ENCODE assay signal across 9 cellular contexts in genomic region chr17:8138366-8138671, GRCh38. TPM values are rescaled to one million over a fixed set of nuclear protein-coding genes. Genes with fewer than 3 reads are reported as not detected.
DNase-seq lines count a peak whose midpoint lies in the region; ATAC-seq and TF ChIP-seq lines count a peak whose summit lies in the region.
"Had no signal": no experiment of that assay in that cellular context is flagged by ENCODE, and none has a peak within 500 bp of the region (broad histone marks: within the 10 kb centered on the region; RNA-seq: fewer than 3 reads in every experiment).

No MANE protein-coding gene starts in this region.

- H3K27ac Mint-ChIP-seq in naive thymus-derived CD4-positive, alpha-beta T cell: no peak overlapping the region
- no peak overlapping the region for H3K27ac Mint-ChIP-seq in endothelial cell (ENCODE audit: unreplicated experiment)
- H3K27ac Mint-ChIP-seq: natural killer cell treated with Interleukin-12 subunit alpha and Interleukin-12 subunit beta and Interleukin-15 and Interleukin-18, amount 100 ng/mL, for 72 hours had no signal

- peaks cover 0 to 5% (median 0%) of the 10 kb centered on the region in 7 donors for H3K4me1 Mint-ChIP-seq in naive thymus-derived CD4-positive, alpha-beta T cell
- no peaks in the 10 kb centered on the region for H3K4me1 Mint-ChIP-seq in endothelial cell (ENCODE audit: unreplicated experiment)

- peaks cover 2 to 16% (median 7%) of the 10 kb centered on the region in 5 donors for H3K36me3 Mint-ChIP-seq in naive thymus-derived CD4-positive, alpha-beta T cell
- peaks cover 11% of the 10 kb centered on the region for H3K36me3 Mint-ChIP-seq in endothelial cell (ENCODE audit: low read depth, unreplicated experiment)
- H3K36me3 Mint-ChIP-seq: natural killer cell treated with Interleukin-12 subunit alpha and Interleukin-12 subunit beta and Interleukin-15 and Interleukin-18, amount 100 ng/mL, for 72 hours had no signal

- H3K36me3 ChIP-seq in BJ (ENCODE audit: control insufficient read depth, insufficient read depth, low read length): peaks cover 17% of the 10 kb centered on the region
- peaks cover 0 to 32% (median 7%) of the 10 kb centered on the region in 3 experiments for H3K36me3 ChIP-seq in naive thymus-derived CD4-positive, alpha-beta T cell (ENCODE audit: control insufficient read depth in 2 of 3, insufficient read depth in 3 of 3, low read length in 3 of 3)

- H3K4me3 Mint-ChIP-seq in naive thymus-derived CD4-positive, alpha-beta T cell: no peak overlapping the region
- no peak overlapping the region for H3K4me3 Mint-ChIP-seq in endothelial cell (ENCODE audit: unreplicated experiment)
- H3K4me3 Mint-ChIP-seq: natural killer cell treated with Interleukin-12 subunit alpha and Interleukin-12 subunit beta and Interleukin-15 and Interleukin-18, amount 100 ng/mL, for 72 hours had no signal

- H3K9me3 ChIP-seq in naive thymus-derived CD4-positive, alpha-beta T cell (ENCODE audit: control insufficient read depth in 2 of 3, low read length in 3 of 3): no peaks in the 10 kb centered on the region

- H3K4me1 ChIP-seq in naive thymus-derived CD4-positive, alpha-beta T cell (ENCODE audit: control insufficient read depth in 2 of 2, insufficient read depth in 2 of 2, low read length in 2 of 2): peaks cover 8 to 17% of the 10 kb centered on the region in 2 donors

- H3K27me3 Mint-ChIP-seq in naive thymus-derived CD4-positive, alpha-beta T cell: peaks cover 0 to 11% (median 0%) of the 10 kb centered on the region in 5 donors
- H3K27me3 Mint-ChIP-seq in endothelial cell (ENCODE audit: unreplicated experiment): peaks cover 7% of the 10 kb centered on the region
- H3K27me3 Mint-ChIP-seq: natural killer cell treated with Interleukin-12 subunit alpha and Interleukin-12 subunit beta and Interleukin-15 and Interleukin-18, amount 100 ng/mL, for 72 hours had no signal

- intact Hi-C loops in dorsolateral prefrontal cortex (cut with DNase I): loop anchor here (1.0 to 5.0 kb wide), 6 partner anchors 14 to 164 kb away; partner anchors contain the start of gene HES7 (in 2 of the 2)
- intact Hi-C loops in naive thymus-derived CD4-positive, alpha-beta T cell (cut with micrococcal nuclease): loop anchor here (1.0 to 5.0 kb wide), 11 partner anchors 12 to 245 kb away; partner anchors contain the start of genes CTC1 (in 1 of the 2), HES7 (in 1 of the 2), PFAS (in 1 of the 2) and RPL26 (in 1 of the 2)

- DNase-seq in BJ (ENCODE audit: low read depth) (no peak), dorsolateral prefrontal cortex (no peak), SK-N-DZ (ENCODE audit: low spot score) (no peak), endothelial cell (ENCODE audit: low spot score) (no peak)
- DNase-seq in naive thymus-derived CD4-positive, alpha-beta T cell: no peak

- H3K4me3 ChIP-seq in BJ (ENCODE audit: low read depth, low read length): peak overlapping the region; percentile 31
- peak overlapping the region in 55 of 59 donors; percentile 1 to 61 (median 43) for H3K4me3 ChIP-seq in dorsolateral prefrontal cortex
- H3K4me3 ChIP-seq in naive thymus-derived CD4-positive, alpha-beta T cell (ENCODE audit: low read length): peak overlapping the region; percentile 76

- CTCF ChIA-PET in BJ (lab: Yijun Ruan, JAX): interaction anchor here (0.8 to 3.3 kb wide), 15 partner anchors 9 to 162 kb away, joined by 3 to 31 read pairs (median 4); partner anchors contain the start of genes ALOXE3 and HES7
- CTCF ChIA-PET in naive thymus-derived CD4-positive, alpha-beta T cell (lab: Charles Lee): interaction anchor here (0.6 to 4.0 kb wide), 17 partner anchors 9 to 163 kb away, joined by 3 to 26 read pairs (median 5); partner anchors contain the start of genes ALOXE3 and HES7

- POLR2A ChIA-PET in BJ (lab: Charles Lee): interaction anchor here (0.6 to 1.9 kb wide), 3 partner anchors 18 to 35 kb away, joined by 4 to 16 read pairs (median 6); no protein-coding TSS in a partner anchor
- POLR2A ChIA-PET in naive thymus-derived CD4-positive, alpha-beta T cell (lab: Charles Lee): interaction anchor here (0.6 to 6.2 kb wide), 19 partner anchors 11 to 900 kb away, joined by 3 to 136 read pairs (median 13); partner anchors contain the start of genes ALOXE3, BORCS6, CTC1 and HES7

- H3K27me3 ChIP-seq in BJ (ENCODE audit: control insufficient read depth, insufficient read depth, low read length) (no peaks in the 10 kb centered on the region), dorsolateral prefrontal cortex (no peaks in the 10 kb centered on the region)
- no peaks in the 10 kb centered on the region for H3K27me3 ChIP-seq in naive thymus-derived CD4-positive, alpha-beta T cell (ENCODE audit: control insufficient read depth in 2 of 2, insufficient read depth in 2 of 2, low read length in 2 of 2)

- H3K9me3 Mint-ChIP-seq in naive thymus-derived CD4-positive, alpha-beta T cell: peaks cover 0 to 17% (median 0%) of the 10 kb centered on the region in 11 donors
- no peaks in the 10 kb centered on the region for H3K9me3 Mint-ChIP-seq in endothelial cell (ENCODE audit: unreplicated experiment)
- H3K9me3 Mint-ChIP-seq: natural killer cell treated with Interleukin-12 subunit alpha and Interleukin-12 subunit beta and Interleukin-15 and Interleukin-18, amount 100 ng/mL, for 72 hours had no signal

- peak overlapping the region; percentile 67 to 99 (median 94) for H3K27ac ChIP-seq in dorsolateral prefrontal cortex
- H3K27ac ChIP-seq in naive thymus-derived CD4-positive, alpha-beta T cell (ENCODE audit: low read depth, low read length): peak overlapping the region; percentile 84

- ATAC-seq in HG03439 (IDR thresholded peaks at IDR 0.05; ENCODE audit: unreplicated experiment) (peak; percentile 0), GM18858 (IDR thresholded peaks at IDR 0.05; ENCODE audit: unreplicated experiment) (no peak), GM19035 (IDR thresholded peaks at IDR 0.05; ENCODE audit: unreplicated experiment) (no peak)
- no peak for ATAC-seq in naive thymus-derived CD4-positive, alpha-beta T cell

- no peak for TF ChIP-seq CTCF in BJ (IDR thresholded peaks at IDR 0.05; ENCODE audit: insufficient read depth, low read depth, low read length)
- TF ChIP-seq CTCF in dorsolateral prefrontal cortex (IDR thresholded peaks at IDR 0.05 in 54 of 56, conservative IDR thresholded peaks at IDR 0.05 in 2 of 56; ENCODE audit: low read depth in 1 of 56, partially characterized antibody in 56 of 56): no peak
- no peak for TF ChIP-seq CTCF in endothelial cell (IDR thresholded peaks at IDR 0.05; ENCODE audit: unreplicated experiment)

RNA-seq across cellular contexts. Expression of gene PER1, which starts 13.9 kb away (rescaled TPM):
- 5.1 and 7.7 TPM in 2 replicates for polyA plus RNA-seq in BJ (2011; rRNA removed)
- polyA minus RNA-seq in BJ (2011; rRNA and poly(A)+ RNA removed): 11.4 and 32.7 TPM in 2 replicates
- total RNA-seq in dorsolateral prefrontal cortex (100 to 1,000 TPM in 74 of 120 experiments, 10 to 100 TPM in 46; 46.9 to 218 (median 112) TPM), endothelial cell (ENCODE audit: unreplicated experiment) (30.0 TPM)
- total RNA-seq in naive thymus-derived CD4-positive, alpha-beta T cell: 1,000 to 10,000 TPM in 2 of 5 experiments, 10 to 100 TPM in 3; 40.1 to 1,786 (median 95.0) TPM
- polyA plus RNA-seq in naive thymus-derived CD4-positive, alpha-beta T cell: 10 to 100 TPM in 1 of 2 donors, 1 to 10 TPM in 1; 7.9 to 12.1 TPM
- 8.1 and 24.4 TPM in 2 replicates for polyA plus RNA-seq in SK-N-DZ (2014; cell fraction: cytosol; rRNA removed)
- polyA plus RNA-seq in SK-N-DZ (2014; cell fraction: nucleus; rRNA removed): 10.2 and 34.8 TPM in 2 replicates

RNA-seq across cellular contexts. Expression of gene HES7, which starts 14.4 kb away (rescaled TPM):
- polyA plus RNA-seq in BJ (2011; rRNA removed): not detected in 2 replicates
- polyA minus RNA-seq in BJ (2011; rRNA and poly(A)+ RNA removed): 0.09 TPM in 1 of 2 replicates, not detected in the other
- total RNA-seq in dorsolateral prefrontal cortex: 1 to 10 TPM in 88 of 120 experiments, under 1 TPM in 29, not detected in 3; 0.28 to 5.9 (median 1.7) TPM
- under 1 TPM; 0.22 to 0.98 (median 0.41) TPM for total RNA-seq in naive thymus-derived CD4-positive, alpha-beta T cell
- not detected for polyA plus RNA-seq in naive thymus-derived CD4-positive, alpha-beta T cell
- polyA plus RNA-seq in SK-N-DZ (2014; cell fraction: cytosol; rRNA removed): 2.8 and 5.1 TPM in 2 replicates
- 3.8 and 5.2 TPM in 2 replicates for polyA plus RNA-seq in SK-N-DZ (2014; cell fraction: nucleus; rRNA removed)
- 3.3 TPM for total RNA-seq in endothelial cell (ENCODE audit: unreplicated experiment)
- total RNA-seq: natural killer cell treated with Interleukin-12 subunit alpha and Interleukin-12 subunit beta and Interleukin-15 and Interleukin-18, amount 100 ng/mL, for 72 hours had no signal

RNA-seq across cellular contexts. Expression of gene ALOXE3, which starts 20.0 kb away (rescaled TPM):
- 0.04 and 0.10 TPM in 2 replicates for polyA plus RNA-seq in BJ (2011; rRNA removed)
- polyA minus RNA-seq in BJ (2011; rRNA and poly(A)+ RNA removed): 0.05 TPM in 1 of 2 replicates, not detected in the other
- total RNA-seq in dorsolateral prefrontal cortex (1 to 10 TPM in 110 of 120 experiments, under 1 TPM in 10; 0.39 to 6.5 (median 2.0) TPM), endothelial cell (ENCODE audit: unreplicated experiment) (not detected)
- 1 to 10 TPM in 1 of 5 experiments, under 1 TPM in 3, not detected in 1; 0.22 to 1.6 (median 0.75) TPM for total RNA-seq in naive thymus-derived CD4-positive, alpha-beta T cell
- 1 to 10 TPM in 1 of 2 donors, under 1 TPM in 1; 0.11 to 1.6 TPM for polyA plus RNA-seq in naive thymus-derived CD4-positive, alpha-beta T cell
- polyA plus RNA-seq in SK-N-DZ (2014; cell fraction: cytosol; rRNA removed): not detected in 2 replicates
- not detected in 2 replicates for polyA plus RNA-seq in SK-N-DZ (2014; cell fraction: nucleus; rRNA removed)
- total RNA-seq: natural killer cell treated with Interleukin-12 subunit alpha and Interleukin-12 subunit beta and Interleukin-15 and Interleukin-18, amount 100 ng/mL, for 72 hours had no signal

RNA-seq across cellular contexts. Expression of gene VAMP2, which starts 24.4 kb away (rescaled TPM):
- 20.1 and 22.8 TPM in 2 replicates for polyA plus RNA-seq in BJ (2011; rRNA removed)
- polyA minus RNA-seq in BJ (2011; rRNA and poly(A)+ RNA removed): 7.4 and 9.6 TPM in 2 replicates
- total RNA-seq in dorsolateral prefrontal cortex (100 to 1,000 TPM; 264 to 763 (median 490) TPM), endothelial cell (ENCODE audit: unreplicated experiment) (19.8 TPM)
- 100 to 1,000 TPM in 4 of 5 experiments, 10 to 100 TPM in 1; 87.1 to 256 (median 210) TPM for total RNA-seq in naive thymus-derived CD4-positive, alpha-beta T cell
- polyA plus RNA-seq in naive thymus-derived CD4-positive, alpha-beta T cell: 10 to 100 TPM; 75.0 to 75.1 TPM
- polyA plus RNA-seq in SK-N-DZ (2014; cell fraction: cytosol; rRNA removed): 20.2 and 21.1 TPM in 2 replicates
- 33.0 and 65.8 TPM in 2 replicates for polyA plus RNA-seq in SK-N-DZ (2014; cell fraction: nucleus; rRNA removed)

RNA-seq across cellular contexts. Expression of gene TMEM107, which starts 37.9 kb away (rescaled TPM):
- polyA plus RNA-seq in BJ (2011; rRNA removed): 13.6 and 14.5 TPM in 2 replicates
- polyA minus RNA-seq in BJ (2011; rRNA and poly(A)+ RNA removed): 52.2 and 57.1 TPM in 2 replicates
- total RNA-seq in dorsolateral prefrontal cortex (10 to 100 TPM in 119 of 120 experiments, 1 to 10 TPM in 1; 9.1 to 25.9 (median 17.1) TPM), endothelial cell (ENCODE audit: unreplicated experiment) (14.6 TPM)
- 10 to 100 TPM; 23.1 to 49.7 (median 26.5) TPM for total RNA-seq in naive thymus-derived CD4-positive, alpha-beta T cell
- polyA plus RNA-seq in naive thymus-derived CD4-positive, alpha-beta T cell: 10 to 100 TPM; 40.4 to 45.9 TPM
- 32.7 and 35.3 TPM in 2 replicates for polyA plus RNA-seq in SK-N-DZ (2014; cell fraction: cytosol; rRNA removed)
- 42.2 and 44.9 TPM in 2 replicates for polyA plus RNA-seq in SK-N-DZ (2014; cell fraction: nucleus; rRNA removed)
